20 cellular contexts compared by ENCODE assay signal in genomic region chr9:90953805-90954204, GRCh38.
DNase-seq lines count a peak whose midpoint lies in the region; ATAC-seq and TF ChIP-seq lines count a peak whose summit lies in the region.
"Had no signal": no experiment of that assay in that cellular context is flagged by ENCODE, and none has a peak within 500 bp of the region (broad histone marks: within the 10 kb centered on the region; RNA-seq: fewer than 3 reads in every experiment).

No MANE protein-coding gene starts in this region.

- peaks cover 19% of the 10 kb centered on the region for H3K4me1 Mint-ChIP-seq in MCF 10A (ENCODE audit: insufficient read depth, unreplicated experiment)
- H3K4me1 Mint-ChIP-seq: CD4-positive, CD25-positive, alpha-beta regulatory T cell had no signal

- DNase-seq in MCF 10A (ENCODE audit: unreplicated experiment) (no peak), breast epithelium (ENCODE audit: low spot score in 2 of 2) (no peak), brain microvascular endothelial cell (no peak), SJCRH30 (no peak), NCI-H2107 (lab: John Stamatoyannopoulos, UW) (no peak), left lobe of liver (ENCODE audit: low spot score) (no peak)
- DNase-seq in activated CD4-positive, alpha-beta T cell treated with anti-CD3 and anti-CD28 coated beads, Interleukin-2, amount 50 U/mL, for 4 hours: no peak
- DNase-seq: ACHN; CD4-positive, CD25-positive, alpha-beta regulatory T cell; DMS153; DND-41; Karpas-422; NCI-H2029; NCI-H526 treated with DMSO at 0.1 percent for 48 hours; SHP77 had no signal

- H3K79me2 ChIP-seq in KMS-11 (ENCODE audit: insufficient read depth, low read depth): no peaks in the 10 kb centered on the region

- no peak overlapping the region for H3K9ac ChIP-seq in KMS-11

- H2AFZ ChIP-seq in KMS-11 (ENCODE audit: low read depth): no peak overlapping the region; the same call in 1 of the 2 replicates

- H3K36me3 ChIP-seq in breast epithelium: no peaks in the 10 kb centered on the region
- no peaks in the 10 kb centered on the region for H3K36me3 ChIP-seq in KMS-11 (ENCODE audit: insufficient read depth)
- no peaks in the 10 kb centered on the region for H3K36me3 ChIP-seq in brain microvascular endothelial cell (replicated peaks)
- H3K36me3 ChIP-seq in SJCRH30: no peaks in the 10 kb centered on the region

- H3K4me3 Mint-ChIP-seq in MCF 10A (ENCODE audit: unreplicated experiment): no peak overlapping the region
- H3K4me3 Mint-ChIP-seq: CD4-positive, CD25-positive, alpha-beta regulatory T cell had no signal

- no peak for TF ChIP-seq POLR2A in breast epithelium (IDR thresholded peaks at IDR 0.05)

- H3K27ac Mint-ChIP-seq in MCF 10A (ENCODE audit: low read depth, unreplicated experiment): no peak overlapping the region
- H3K27ac Mint-ChIP-seq: CD4-positive, CD25-positive, alpha-beta regulatory T cell had no signal

- H3K27me3 ChIP-seq in breast epithelium (no peaks in the 10 kb centered on the region), KMS-11 (ENCODE audit: insufficient read depth, low read depth) (no peaks in the 10 kb centered on the region), brain microvascular endothelial cell (replicated peaks) (no peaks in the 10 kb centered on the region), SJCRH30 (no peaks in the 10 kb centered on the region; the same call in 1 of the 2 replicates)

- ATAC-seq in left lobe of liver: no peak
- ATAC-seq: Panc1 had no signal

- peaks cover 7% of the 10 kb centered on the region for H3K9me3 Mint-ChIP-seq in MCF 10A (ENCODE audit: unreplicated experiment)

- in situ Hi-C loops in brain microvascular endothelial cell (cut with HindIII; ENCODE audit: low pct_ligation_motif_present, low sequenced_read_pairs): no loop called here

- intact Hi-C loops in MCF 10A (cut with micrococcal nuclease): no loop called here
- intact Hi-C loops in breast epithelium (cut with DNase I; ENCODE audit: low total_unique reads): no loop called here

- no peaks in the 10 kb centered on the region for H3K9me3 ChIP-seq in breast epithelium
- H3K9me3 ChIP-seq in SJCRH30 (replicated peaks): no peaks in the 10 kb centered on the region

- TF ChIP-seq CTCF in MCF 10A (IDR thresholded peaks at IDR 0.05; ENCODE audit: unreplicated experiment) (peak; percentile 10), breast epithelium (IDR thresholded peaks at IDR 0.05) (no peak), KMS-11 (conservative IDR thresholded peaks at IDR 0.05; ENCODE audit: low read depth, low read length) (no peak; the same call in 1 of the 2 replicates), brain microvascular endothelial cell (IDR thresholded peaks at IDR 0.05; ENCODE audit: low read depth, low read length, missing control alignments) (peak; percentile 17)

- H3K4me2 ChIP-seq in KMS-11: peak overlapping the region; percentile 7; the same call in 1 of the 2 replicates

- H3K4me3 ChIP-seq in breast epithelium: no peak overlapping the region
- H3K4me3 ChIP-seq in KMS-11 (IDR thresholded peaks at IDR 0.05; ENCODE audit: insufficient read depth, low read depth, low read length): no peak overlapping the region
- H3K4me3 ChIP-seq in brain microvascular endothelial cell (ENCODE audit: low read depth, low read length): no peak overlapping the region
- no peak overlapping the region for H3K4me3 ChIP-seq in SJCRH30
- H3K4me3 ChIP-seq: SK-N-MC had no signal

- H4K20me1 ChIP-seq in KMS-11 (ENCODE audit: insufficient read depth): no peaks in the 10 kb centered on the region

- no peaks in the 10 kb centered on the region for H3K27me3 Mint-ChIP-seq in MCF 10A (ENCODE audit: insufficient read depth, unreplicated experiment)

- H3K4me1 ChIP-seq in breast epithelium (no peaks in the 10 kb centered on the region), KMS-11 (ENCODE audit: low read depth, poor library complexity, severe bottlenecking) (peaks cover 34% of the 10 kb centered on the region), SJCRH30 (no peaks in the 10 kb centered on the region)

- H3K27ac ChIP-seq in breast epithelium (no peak overlapping the region), KMS-11 (no peak overlapping the region), brain microvascular endothelial cell (no peak overlapping the region), SJCRH30 (no peak overlapping the region)
- H3K27ac ChIP-seq: 22Rv1, RWPE1, SK-N-MC had no signal

- no peaks in the 10 kb centered on the region for H3K36me3 Mint-ChIP-seq in MCF 10A (ENCODE audit: insufficient read depth, unreplicated experiment)
- H3K36me3 Mint-ChIP-seq: CD4-positive, CD25-positive, alpha-beta regulatory T cell had no signal

- POLR2A ChIA-PET in MCF 10A (lab: Yijun Ruan, JAX): interaction anchor here (0.7 to 1.3 kb wide), 2 partner anchors 10 kb away, joined by 3 to 4 read pairs; no protein-coding TSS in a partner anchor

- no TSS peak for BruUV-seq in MCF 10A (replicated peaks; lab: Mats Ljungman, UMichigan)

- CTCF ChIA-PET in MCF 10A (lab: Yijun Ruan, JAX): no interaction called here

Comparison
In these comparisons a context has a peak if more than half of its experiments do, and no peak if none do; other contexts are left out.
1. CTCF ChIP-seq: peak in MCF 10A (single experiment) and brain microvascular endothelial cell (single experiment); none in breast epithelium (0 of 3) and KMS-11 (single experiment).